Comparison of ENCODE assay signal across 15 cellular contexts in genomic region chr2:173574713-173575112, GRCh38.
DNase-seq lines count a peak whose midpoint lies in the region; FAIRE-seq and TF ChIP-seq lines count a peak whose summit lies in the region.
"Had no signal": no experiment of that assay in that cellular context is flagged by ENCODE, and none has a peak within 500 bp of the region (broad histone marks: within the 10 kb centered on the region; RNA-seq: fewer than 3 reads in every experiment).

No MANE protein-coding gene starts in this region.

- in situ Hi-C loops in mammary epithelial cell (cut with MboI; ENCODE audit: low sequenced_read_pairs in 2 of 2), result loop anchor here in 1 of 2 donors (25.0 kb wide), 1 partner anchor 463 kb away; no protein-coding TSS in a partner anchor

- H3K79me2 ChIP-seq in mammary epithelial cell (ENCODE audit: insufficient read depth, low read length), result no peaks in the 10 kb centered on the region
- no peaks in the 10 kb centered on the region for H3K79me2 ChIP-seq in keratinocyte (ENCODE audit: control insufficient read depth, insufficient read depth, low read length)

- no peaks in the 10 kb centered on the region for H4K20me1 ChIP-seq in mammary epithelial cell (ENCODE audit: insufficient read depth, low read length)
- H4K20me1 ChIP-seq in keratinocyte (ENCODE audit: control insufficient read depth, extremely low read depth, insufficient read depth, low read length), result no peaks in the 10 kb centered on the region

- CTCF ChIA-PET in mammary epithelial cell (lab: Charles Lee; ENCODE audit: low non-redundant PET), result interaction anchor here (0.6 to 0.7 kb wide), 2 partner anchors 544 to 634 kb away, joined by 4 to 6 read pairs; no protein-coding TSS in a partner anchor

- H3K9me3 ChIP-seq in mammary epithelial cell (replicated peaks; ENCODE audit: insufficient read depth, low read length), result no peaks in the 10 kb centered on the region
- H3K9me3 ChIP-seq in keratinocyte (ENCODE audit: control insufficient read depth, low read depth, low read length), result no peaks in the 10 kb centered on the region
- H3K9me3 ChIP-seq in small intestine (ENCODE audit: control insufficient read depth, low read depth), result no peaks in the 10 kb centered on the region
- H3K9me3 ChIP-seq: esophagus squamous epithelium, prostate gland had no signal

- no peak overlapping the region for H3K9ac ChIP-seq in mammary epithelial cell (ENCODE audit: insufficient read depth, low read length)
- no peak overlapping the region for H3K9ac ChIP-seq in keratinocyte (ENCODE audit: control insufficient read depth, extremely low read depth, insufficient read depth, low read length)

- dilution Hi-C loops in mammary epithelial cell (cut with HindIII; ENCODE audit: low sequenced_read_pairs) (loop anchor here (5.0 kb wide), 1 partner anchor 73 kb away; no protein-coding TSS in a partner anchor), keratinocyte (cut with MboI; ENCODE audit: extremely low pct_ligation_motif_present, low sequenced_read_pairs) (no loop called here)

- no peak overlapping the region for H3K27ac ChIP-seq in mammary epithelial cell (ENCODE audit: insufficient read depth, low read depth, low read length)
- peak overlapping the region; percentile 39 for H3K27ac ChIP-seq in keratinocyte (ENCODE audit: control insufficient read depth, insufficient read depth, low read length)
- no peak overlapping the region for H3K27ac ChIP-seq in small intestine (ENCODE audit: low read depth in 1 of 2, low read length in 1 of 2)
- H3K27ac ChIP-seq: esophagus squamous epithelium, prostate gland had no signal

- no TSS peak for BruUV-seq in mammary epithelial cell (replicated peaks; lab: Mats Ljungman, UMichigan)

- FAIRE-seq in keratinocyte (lab: Jason Lieb, UNC) (peak; percentile 65), small intestine (lab: Jason Lieb, UNC) (no peak)
- FAIRE-seq: HTR-8/SVneo had no signal

- H3K4me3 ChIP-seq in mammary epithelial cell (replicated peaks in 1 of 3; ENCODE audit: insufficient read depth in 1 of 3, low read depth in 2 of 3, low read length in 3 of 3) (no peak overlapping the region), keratinocyte (ENCODE audit: control insufficient read depth in 2 of 3, extremely low read depth in 1 of 3, insufficient read depth in 2 of 3, low read depth in 1 of 3, low read length in 3 of 3) (no peak overlapping the region), lower leg skin (ENCODE audit: low read depth, poor library complexity, severe bottlenecking) (no peak overlapping the region), small intestine (ENCODE audit: low read depth in 1 of 2, low read length in 2 of 2) (no peak overlapping the region)
- H3K4me3 ChIP-seq: esophagus squamous epithelium, prostate gland had no signal

- intact Hi-C loops in mammary epithelial cell (cut with micrococcal nuclease) (loop anchor here (5.0 kb wide), 1 partner anchor 768 kb away; no protein-coding TSS in a partner anchor), lower leg skin (cut with DNase I; ENCODE audit: low total_unique reads) (no loop called here)

- TF ChIP-seq POLR2A in lower leg skin (IDR thresholded peaks at IDR 0.05), result no peak

- DNase-seq in EH (ENCODE audit: low read depth), result peak; percentile 80
- peak; percentile 34 for DNase-seq in LHCN-M2 (ENCODE audit: low read depth)
- DNase-seq in mammary epithelial cell, result peak; percentile 69
- DNase-seq in keratinocyte (ENCODE audit: low read depth, low spot score), result no peak
- no peak for DNase-seq in lower leg skin (ENCODE audit: low spot score in 2 of 2)
- no peak for DNase-seq in hepatic stellate cell (ENCODE audit: low spot score)
- no peak for DNase-seq in NCI-H1092 treated with DMSO at 0.1 percent for 48 hours (lab: John Stamatoyannopoulos, UW)
- DNase-seq in small intestine, result no peak
- DNase-seq: activated gamma-delta T cell treated with Interleukin-2 at 50 U/mL for 16 hours; esophagus squamous epithelium; NCI-H82; RPMI8226; stimulated activated CD4-positive, alpha-beta T cell treated with anti-CD3 and anti-CD28 coated beads, Interleukin-15, amount 100 ng/mL, for 24 hours had no signal

- TF ChIP-seq CTCF in mammary epithelial cell (conservative IDR thresholded peaks at IDR 0.05 in 1 of 2, IDR thresholded peaks at IDR 0.05 in 1 of 2; ENCODE audit: extremely low read depth in 1 of 2, insufficient read depth in 1 of 2, low read depth in 1 of 2, low read length in 2 of 2) (no peak), keratinocyte (optimal IDR thresholded peaks at IDR 0.05 in 1 of 3, IDR thresholded peaks at IDR 0.05 in 1 of 3, conservative IDR thresholded peaks at IDR 0.05 in 1 of 3; ENCODE audit: extremely low read depth in 1 of 3, insufficient read depth in 2 of 3, low read length in 3 of 3) (no peak), lower leg skin (IDR thresholded peaks at IDR 0.05) (no peak)

- H3K4me1 ChIP-seq in mammary epithelial cell (ENCODE audit: insufficient read depth, low read length) (peaks cover 18% of the 10 kb centered on the region), keratinocyte (ENCODE audit: control insufficient read depth, extremely low read depth, insufficient read depth, low read length) (peaks cover 25% of the 10 kb centered on the region), small intestine (ENCODE audit: control insufficient read depth in 2 of 2, insufficient read depth in 1 of 2, low read depth in 1 of 2, low read length in 1 of 2) (peaks cover 2 to 3% of the 10 kb centered on the region in 2 donors)
- H3K4me1 ChIP-seq: prostate gland had no signal

- H3K9me1 ChIP-seq in keratinocyte (ENCODE audit: control insufficient read depth, extremely low read depth, insufficient read depth, low read length), result no peaks in the 10 kb centered on the region

- H3K36me3 ChIP-seq in mammary epithelial cell (ENCODE audit: insufficient read depth, low read length), result no peaks in the 10 kb centered on the region
- no peaks in the 10 kb centered on the region for H3K36me3 ChIP-seq in keratinocyte (ENCODE audit: control insufficient read depth in 2 of 2, extremely low read depth in 1 of 2, insufficient read depth in 2 of 2, low read length in 2 of 2)
- H3K36me3 ChIP-seq in small intestine (ENCODE audit: control insufficient read depth in 2 of 2, insufficient read depth in 2 of 2, low read length in 2 of 2), result no peaks in the 10 kb centered on the region
- H3K36me3 ChIP-seq: esophagus squamous epithelium, prostate gland had no signal

- H3K27me3 ChIP-seq in mammary epithelial cell (ENCODE audit: insufficient read depth, low read length), result no peaks in the 10 kb centered on the region
- H3K27me3 ChIP-seq in keratinocyte (ENCODE audit: control insufficient read depth, extremely low read depth, insufficient read depth, low read length), result no peaks in the 10 kb centered on the region
- H3K27me3 ChIP-seq in small intestine (ENCODE audit: control insufficient read depth in 2 of 2, insufficient read depth in 2 of 2, low read length in 2 of 2), result no peaks in the 10 kb centered on the region
- H3K27me3 ChIP-seq: esophagus squamous epithelium had no signal

- H3K4me2 ChIP-seq in mammary epithelial cell (ENCODE audit: insufficient read depth, low read depth, low read length) (no peak overlapping the region), keratinocyte (ENCODE audit: control insufficient read depth, extremely low read depth, insufficient read depth, low read depth, low read length) (peak overlapping the region; percentile 29)

- WGBS in mammary epithelial cell (ENCODE audit: low coverage, missing lambda C conversion rate), result 46% methylated on average over 2 of the region's 2 CpGs
- 39 to 44% methylated on average over 2 of the region's 2 CpGs for WGBS in lower leg skin, 2 donors
- 60 to 72% (median 72%) methylated on average over 2 of the region's 2 CpGs for WGBS in small intestine, 3 donors

- H2AFZ ChIP-seq in mammary epithelial cell (ENCODE audit: low read depth, low read length) (no peak overlapping the region), keratinocyte (ENCODE audit: control insufficient read depth, low read length) (no peak overlapping the region)

Comparison
In these comparisons a context has a peak if more than half of its experiments do, and no peak if none do; other contexts are left out.
1. DNase-seq: peak in EH (single experiment), LHCN-M2 (single experiment) and mammary epithelial cell (single experiment); none in keratinocyte (single experiment), lower leg skin (0 of 2), hepatic stellate cell (single experiment), NCI-H1092 treated with DMSO at 0.1 percent for 48 hours (single experiment) and small intestine (single experiment).